Comparison of ENCODE assay signal across 1 cellular context in the genomic region with DNA sequence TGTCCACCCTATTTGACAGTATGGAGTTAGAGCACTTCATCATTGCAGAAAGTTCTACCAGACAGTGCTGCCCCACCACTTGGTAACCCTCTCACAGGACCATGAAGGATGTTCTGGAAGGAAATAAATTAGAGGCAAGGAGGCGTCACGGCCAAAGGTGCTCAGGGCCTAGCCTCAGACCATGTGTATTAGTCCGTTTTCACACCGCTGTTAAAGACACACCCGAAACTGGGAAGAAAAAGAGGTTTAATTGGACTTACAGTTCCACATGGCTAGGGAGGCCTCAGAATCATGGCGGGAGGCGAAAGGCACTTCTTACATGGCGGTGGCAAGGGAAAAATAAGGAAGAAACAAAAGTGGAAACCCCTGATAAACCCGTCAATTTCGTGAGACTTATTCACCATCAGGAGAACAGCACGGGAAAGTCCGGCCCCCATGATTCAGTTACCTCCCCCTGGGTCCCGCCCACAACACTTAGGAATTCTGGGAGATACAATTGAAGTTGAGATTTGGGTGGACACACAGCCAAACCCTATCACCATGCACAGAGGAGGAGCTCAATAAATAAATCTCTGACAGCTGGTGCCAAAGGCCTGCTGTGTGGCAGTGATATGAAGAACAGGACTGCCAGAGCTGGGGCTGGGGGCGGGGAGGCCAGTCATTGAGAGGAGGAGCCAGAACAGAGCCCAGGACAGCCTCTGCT.
TF ChIP-seq lines count a peak whose summit lies in the region.

No MANE protein-coding gene starts in this region.

TF ChIP-seq in H1, 55 proteins besides CTCF, POLR2A, EP300 and RAD21:
- TF ChIP-seq EZH2 (IDR thresholded peaks at IDR 0.05; ENCODE audit: low read depth, low read length, severe bottlenecking), result no peak
- TF ChIP-seq JUN (IDR thresholded peaks at IDR 0.05; ENCODE audit: low read depth, low read length), result no peak
- no peak for TF ChIP-seq KDM1A (IDR thresholded peaks at IDR 0.05; ENCODE audit: borderline replicate concordance, low read length)
- no peak for TF ChIP-seq BRCA1 (IDR thresholded peaks at IDR 0.05; ENCODE audit: low read depth, low read length)
- TF ChIP-seq YY1 (IDR thresholded peaks at IDR 0.05; ENCODE audit: low read depth, low read length), result no peak
- TF ChIP-seq SIX5 (IDR thresholded peaks at IDR 0.05; ENCODE audit: low read depth, low read length), result no peak
- no peak for TF ChIP-seq CEBPB (IDR thresholded peaks at IDR 0.05; ENCODE audit: low read depth, low read length)
- TF ChIP-seq RBBP5 (IDR thresholded peaks at IDR 0.05; ENCODE audit: borderline replicate concordance, low read depth, low read length), result no peak
- TF ChIP-seq SIRT6 (IDR thresholded peaks at IDR 0.05; ENCODE audit: low read length), result no peak
- no peak for TF ChIP-seq GABPA (IDR thresholded peaks at IDR 0.05; ENCODE audit: borderline replicate concordance, insufficient read depth, low read length)
- TF ChIP-seq KDM5A (IDR thresholded peaks at IDR 0.05; ENCODE audit: low read length), result no peak
TF ChIP-seq in H1: peak in this region for 0.
